8 cellular contexts compared by ENCODE assay signal in genomic region chr7:114921636-114922150, GRCh38. TPM values are rescaled to one million over a fixed set of nuclear protein-coding genes. Genes with fewer than 3 reads are reported as not detected.
DNase-seq lines count a peak whose midpoint lies in the region; ATAC-seq, FAIRE-seq and TF ChIP-seq lines count a peak whose summit lies in the region.

Gene MDFIC, plus strand, starts transcription at chr7:114922094. Its CDS starts 940 bp downstream, at chr7:114923034.

- peaks cover 17% of the 10 kb centered on the region for H3K4me1 ChIP-seq in muscle layer of colon (ENCODE audit: insufficient read depth, low read length)

- H3K9me3 Mint-ChIP-seq in activated CD4-positive, alpha-beta T cell treated with anti-CD3 and anti-CD28 coated beads, Interleukin-2, amount 10 ng/mL, durations not matched to agents 24 days and 14 days, result no peaks in the 10 kb centered on the region

- H3K27ac ChIP-seq in HL-60 (replicated peaks) (peak within 1 kb of the TSS; percentile 79), muscle layer of colon (ENCODE audit: low read depth, low read length) (peak within 1 kb of the TSS; percentile 91)

- H3K27me3 ChIP-seq in HL-60 (ENCODE audit: insufficient read depth, poor library complexity, severe bottlenecking) (no peaks in the 10 kb centered on the region), muscle layer of colon (ENCODE audit: control insufficient read depth in 1 of 2, insufficient read depth in 2 of 2, low read length in 2 of 2) (no peaks in the 10 kb centered on the region)

- CTCF ChIA-PET in GM10248 (lab: Yijun Ruan, JAX), result interaction anchor here (0.9 to 1.7 kb wide), 3 partner anchors 14 to 55 kb away, joined by 3 to 4 read pairs (median 3); no protein-coding TSS in a partner anchor

- peak within 1 kb of the TSS; percentile 77 for H3K4me3 ChIP-seq in HL-60 (replicated peaks; ENCODE audit: insufficient read depth, low read length)
- H3K4me3 ChIP-seq in epithelial cell of esophagus (ENCODE audit: low read length), result peak within 1 kb of the TSS; percentile 86
- peak within 1 kb of the TSS; percentile 83 to 84 for H3K4me3 ChIP-seq in muscle layer of colon (ENCODE audit: low read depth in 1 of 2, low read length in 2 of 2)

- peak within 1 kb of the TSS; percentile 98 for H3K27ac Mint-ChIP-seq in activated CD4-positive, alpha-beta T cell treated with anti-CD3 and anti-CD28 coated beads, Interleukin-2, amount 10 ng/mL, durations not matched to agents 24 days and 14 days

- no peaks in the 10 kb centered on the region for H3K9me3 ChIP-seq in muscle layer of colon (ENCODE audit: low read length)

- TF ChIP-seq CTCF in HL-60 (IDR thresholded peaks at IDR 0.05; ENCODE audit: insufficient read depth, low read length), result no peak
- TF ChIP-seq CTCF in epithelial cell of esophagus (IDR thresholded peaks at IDR 0.05; ENCODE audit: insufficient read depth, low read depth, low read length, missing control alignments), result no peak
- TF ChIP-seq CTCF in GM10248 (IDR thresholded peaks at IDR 0.05; ENCODE audit: control extremely low read depth, extremely low read depth, low read depth, missing control alignments), result no peak

- POLR2A ChIA-PET in GM10248 (lab: Yijun Ruan, JAX), result no interaction called here

- intact Hi-C loops in activated CD4-positive, alpha-beta T cell treated with anti-CD3 and anti-CD28 coated beads, Interleukin-2, amount 10 ng/mL, durations not matched to agents 24 days and 14 days (cut with micrococcal nuclease), result loop anchor here (1.0 to 10.0 kb wide), 3 partner anchors 87 to 1293 kb away; partner anchors contain the start of gene TES

- FAIRE-seq in urothelium cell line (lab: Jason Lieb, UNC), result no peak

- H3K4me3 Mint-ChIP-seq in activated CD4-positive, alpha-beta T cell treated with anti-CD3 and anti-CD28 coated beads, Interleukin-2, amount 10 ng/mL, durations not matched to agents 24 days and 14 days, result peak within 1 kb of the TSS; percentile 96

- no peak for ATAC-seq in HG02759 (IDR thresholded peaks at IDR 0.05; ENCODE audit: unreplicated experiment)

- H3K27me3 Mint-ChIP-seq in activated CD4-positive, alpha-beta T cell treated with anti-CD3 and anti-CD28 coated beads, Interleukin-2, amount 10 ng/mL, durations not matched to agents 24 days and 14 days, result no peaks in the 10 kb centered on the region

- H3K36me3 Mint-ChIP-seq in activated CD4-positive, alpha-beta T cell treated with anti-CD3 and anti-CD28 coated beads, Interleukin-2, amount 10 ng/mL, durations not matched to agents 24 days and 14 days (ENCODE audit: low read depth), result peaks cover 29% of the 10 kb centered on the region

- DNase-seq in HL-60 (ENCODE audit: low read depth in 1 of 2, low spot score in 1 of 2) (no peak), epithelial cell of esophagus (ENCODE audit: low read depth) (no peak), urothelium cell line (ENCODE audit: low spot score) (peak; percentile 65), GOT3 (lab: John Stamatoyannopoulos, UW) (no peak), GM10248 (ENCODE audit: extremely low spot score) (no peak)
- DNase-seq in activated CD4-positive, alpha-beta T cell treated with anti-CD3 and anti-CD28 coated beads, Interleukin-2, amount 10 ng/mL, durations not matched to agents 24 days and 14 days, result peak; percentile 62

- no peaks in the 10 kb centered on the region for H3K36me3 ChIP-seq in muscle layer of colon (ENCODE audit: insufficient read depth, low read length)

- H3K9ac ChIP-seq in muscle layer of colon (ENCODE audit: low read length), result peak within 1 kb of the TSS; percentile 47

- peaks cover 58% of the 10 kb centered on the region for H3K4me1 Mint-ChIP-seq in activated CD4-positive, alpha-beta T cell treated with anti-CD3 and anti-CD28 coated beads, Interleukin-2, amount 10 ng/mL, durations not matched to agents 24 days and 14 days

RNA-seq across cellular contexts. Expression of gene MDFIC, which starts in this region (rescaled TPM):
- total RNA-seq in activated CD4-positive, alpha-beta T cell treated with anti-CD3 and anti-CD28 coated beads, Interleukin-2, amount 10 ng/mL, durations not matched to agents 24 days and 14 days, result 172 and 175 TPM in 2 replicates

Comparison
In these comparisons a context has a peak if more than half of its experiments do, and no peak if none do; other contexts are left out.
1. DNase-seq: peak in activated CD4-positive, alpha-beta T cell treated with anti-CD3 and anti-CD28 coated beads, Interleukin-2, amount 10 ng/mL, durations not matched to agents 24 days and 14 days (single experiment) and urothelium cell line (single experiment); none in HL-60 (0 of 2), epithelial cell of esophagus (single experiment), GOT3 (single experiment) and GM10248 (single experiment).
2. Peak in every context shown above with its lines, with median percentiles within 50 percentile points of each other: H3K4me3 ChIP-seq.